Comparison of ENCODE assay signal across 15 cellular contexts in the genomic region with DNA sequence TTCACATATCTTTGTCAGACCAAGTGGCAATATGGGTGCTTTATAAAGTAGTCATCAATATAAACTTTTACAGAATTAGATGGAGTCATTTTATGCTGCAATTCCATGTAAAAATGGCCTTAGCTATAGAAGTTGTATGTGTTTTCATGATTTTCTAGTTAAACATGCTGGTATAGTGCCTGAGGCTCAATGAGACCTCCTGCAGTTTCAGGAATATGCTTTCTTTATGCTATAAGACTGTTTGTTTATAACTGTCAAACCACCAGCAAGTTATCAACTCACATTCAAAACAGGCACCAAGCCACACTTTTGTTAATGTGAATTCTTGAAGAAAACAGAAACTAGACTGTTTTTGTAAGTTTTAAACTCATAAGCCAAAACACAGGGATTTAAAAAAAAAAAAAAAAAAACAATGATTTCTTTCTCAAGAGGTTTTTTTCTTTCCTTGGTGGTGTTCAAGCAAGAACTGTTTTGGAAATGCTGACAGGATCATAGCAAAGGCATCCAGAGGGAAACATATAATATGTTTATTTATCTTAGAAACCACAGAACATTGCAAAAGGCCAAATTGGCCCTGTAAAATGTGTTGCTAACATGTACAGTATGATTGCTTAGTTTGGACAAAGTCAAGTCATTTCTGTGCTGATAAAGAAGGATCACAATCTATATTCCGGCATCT. TPM values are rescaled to one million over a fixed set of nuclear protein-coding genes. Genes with fewer than 3 reads are reported as not detected.
DNase-seq lines count a peak whose midpoint lies in the region; FAIRE-seq and TF ChIP-seq lines count a peak whose summit lies in the region.
"Had no signal": no experiment of that assay in that cellular context is flagged by ENCODE, and none has a peak within 500 bp of the region (broad histone marks: within the 10 kb centered on the region; RNA-seq: fewer than 3 reads in every experiment).

No MANE protein-coding gene starts in this region.

- H3K4me1 Mint-ChIP-seq in osteocyte (ENCODE audit: unreplicated experiment): peaks cover 71% of the 10 kb centered on the region

- peaks cover 21% of the 10 kb centered on the region for H3K36me3 Mint-ChIP-seq in osteocyte (ENCODE audit: unreplicated experiment)

- peak overlapping the region; percentile 30 for H3K4me3 Mint-ChIP-seq in osteocyte (ENCODE audit: unreplicated experiment)
- H3K4me3 Mint-ChIP-seq: activated T-cell treated with anti-CD3 and anti-CD28 coated beads, Interleukin-2, amount 50 U/mL, for 4 hours had no signal

- H3K4me3 ChIP-seq in fibroblast of the aortic adventitia (ENCODE audit: low read depth, low read length): no peak overlapping the region
- H3K4me3 ChIP-seq: ovary, PC-9, upper lobe of right lung had no signal

- no peak for FAIRE-seq in GM12891 (lab: Jason Lieb, UNC)
- FAIRE-seq: colon had no signal

- H3K9me3 Mint-ChIP-seq in osteocyte (ENCODE audit: unreplicated experiment): peaks cover 3% of the 10 kb centered on the region
- H3K9me3 Mint-ChIP-seq: activated T-cell treated with anti-CD3 and anti-CD28 coated beads, Interleukin-2, amount 50 U/mL, for 4 hours had no signal

- peak overlapping the region; percentile 95 for H3K27ac Mint-ChIP-seq in osteocyte (ENCODE audit: unreplicated experiment)

- H3K27me3 Mint-ChIP-seq in osteocyte (ENCODE audit: unreplicated experiment): no peaks in the 10 kb centered on the region

- in situ Hi-C loops in SK-MEL-5 (cut with HindIII; ENCODE audit: low pct_unique_long_range_greater_than_20kb, low sequenced_read_pairs): no loop called here

- DNase-seq in AG20443 (ENCODE audit: low spot score): peak; percentile 54
- DNase-seq in SK-MEL-5 (ENCODE audit: low read depth, low spot score): peak; percentile 47
- peak; percentile 97 for DNase-seq in fibroblast of the aortic adventitia (ENCODE audit: low read depth)
- no peak for DNase-seq in osteocyte (ENCODE audit: extremely low spot score, unreplicated experiment)
- DNase-seq in GM12891 (ENCODE audit: insufficient read length, low spot score): no peak
- DNase-seq in hypothalamus (lab: John Stamatoyannopoulos, UW): no peak
- DNase-seq in stimulated activated CD4-positive, alpha-beta T cell treated with anti-CD3 and anti-CD28 coated beads, Interleukin-2, amount 100 ng/mL, for 24 hours: no peak
- DNase-seq in effector CD4-positive, alpha-beta T cell: no peak
- DNase-seq: activated CD4-positive, CD25-positive, alpha-beta regulatory T cell; activated T-cell treated with anti-CD3 and anti-CD28 coated beads, Interleukin-2, amount 50 U/mL, for 4 hours; NCI-H187; ovary; PC-9; upper lobe of right lung had no signal

- no peak for TF ChIP-seq POLR2A in GM12891 (IDR thresholded peaks at IDR 0.05; ENCODE audit: low read depth, low read length)

- TF ChIP-seq CTCF in fibroblast of the aortic adventitia (IDR thresholded peaks at IDR 0.05; ENCODE audit: insufficient read depth, low read length): no peak
- no peak for TF ChIP-seq CTCF in osteocyte (IDR thresholded peaks at IDR 0.05)

TF ChIP-seq in GM12891, 5 proteins besides CTCF, POLR2A, EP300 and RAD21:
- TF ChIP-seq TAF1 (IDR thresholded peaks at IDR 0.05; ENCODE audit: low read depth, low read length): no peak
- TF ChIP-seq POLR2AphosphoS5 (IDR thresholded peaks at IDR 0.05; ENCODE audit: low read depth, low read length): no peak
- TF ChIP-seq PAX5 (IDR thresholded peaks at IDR 0.05; ENCODE audit: insufficient read depth, low read length, severe bottlenecking): no peak
- no peak for TF ChIP-seq SPI1 (IDR thresholded peaks at IDR 0.05; ENCODE audit: low read depth, low read length)
- TF ChIP-seq POU2F2 (IDR thresholded peaks at IDR 0.05; ENCODE audit: low read depth, low read length): no peak

RNA-seq across cellular contexts. Expression of a gene that starts 28.8 kb away (rescaled TPM):
- total RNA-seq in SK-MEL-5 (2014; rRNA removed; shearing (Covaris generic)): 873 and 905 TPM in 2 replicates
- polyA plus RNA-seq in SK-MEL-5 (2015; cell fraction: cytosol; rRNA removed): 596 and 623 TPM in 2 replicates
- 131 and 184 TPM in 2 replicates for polyA plus RNA-seq in SK-MEL-5 (2015; cell fraction: nucleus; rRNA removed)
- total RNA-seq in fibroblast of the aortic adventitia (ENCODE audit: low replicate concordance) (88.8 and 582 TPM in 2 replicates), osteocyte (473 and 481 TPM in 2 replicates)
- polyA plus RNA-seq in GM12891 (2012; ENCODE audit: low read depth, missing spikeins): not detected
- total RNA-seq: PC-9 had no signal

RNA-seq across cellular contexts. Expression of a gene that starts 42.5 kb away (rescaled TPM):
- total RNA-seq in SK-MEL-5 (2014; rRNA removed; shearing (Covaris generic)): 30.7 and 40.0 TPM in 2 replicates
- polyA plus RNA-seq in SK-MEL-5 (2015; cell fraction: cytosol; rRNA removed): 44.2 and 50.2 TPM in 2 replicates
- 9.6 and 24.4 TPM in 2 replicates for polyA plus RNA-seq in SK-MEL-5 (2015; cell fraction: nucleus; rRNA removed)
- 1,482 and 2,298 TPM in 2 replicates for total RNA-seq in fibroblast of the aortic adventitia (ENCODE audit: low replicate concordance)
- 2,230 and 2,247 TPM in 2 replicates for total RNA-seq in osteocyte
- polyA plus RNA-seq in GM12891 (2012; ENCODE audit: low read depth, missing spikeins): not detected
- total RNA-seq: PC-9 had no signal

Comparison
In these comparisons a context has a peak if more than half of its experiments do, and no peak if none do; other contexts are left out.
1. DNase-seq: peak in AG20443 (single experiment), SK-MEL-5 (single experiment) and fibroblast of the aortic adventitia (single experiment); none in osteocyte (single experiment), GM12891 (single experiment), hypothalamus (0 of 51), stimulated activated CD4-positive, alpha-beta T cell treated with anti-CD3 and anti-CD28 coated beads, Interleukin-2, amount 100 ng/mL, for 24 hours (0 of 2) and effector CD4-positive, alpha-beta T cell (single experiment).
2. RNA of a gene that starts 42.5 kb away (total RNA-seq): 1,482 to 2,298 TPM in fibroblast of the aortic adventitia and 2,230 to 2,247 TPM in osteocyte; 30.7 to 40.0 TPM in SK-MEL-5; every median in the first group is over 10 times any median in the second.